Comparison of ENCODE assay signal across 24 cellular contexts in the genomic region with DNA sequence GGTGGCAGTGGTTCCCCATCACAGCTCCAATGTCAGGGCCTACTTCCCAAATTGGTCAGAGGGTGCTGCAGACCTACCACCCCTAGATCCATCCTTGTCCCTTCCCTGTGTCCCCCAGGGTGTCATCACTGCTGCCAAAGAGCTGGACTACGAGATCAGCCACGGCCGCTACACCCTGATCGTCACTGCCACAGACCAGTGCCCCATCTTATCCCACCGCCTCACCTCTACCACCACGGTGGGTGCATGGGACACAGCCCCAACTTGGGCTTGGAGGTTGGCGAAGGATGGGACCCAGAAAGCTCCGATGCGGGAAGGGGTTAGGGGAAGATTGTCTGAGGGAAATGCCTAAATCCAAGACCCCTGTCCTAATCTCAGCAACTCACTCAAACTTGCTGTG. TPM values are rescaled to one million over a fixed set of nuclear protein-coding genes. Genes with fewer than 3 reads are reported as not detected.
"Had no signal": no experiment of that assay in that cellular context is flagged by ENCODE, and none has a peak within 500 bp of the region (broad histone marks: within the 10 kb centered on the region; RNA-seq: fewer than 3 reads in every experiment).

No MANE protein-coding gene starts in this region.

- H3K9me3 ChIP-seq: gastrocnemius medialis, left lung, lower lobe of right lung, thoracic aorta, tibial nerve, upper lobe of left lung had no signal

- H3K4me3 Mint-ChIP-seq: natural killer cell; stimulated activated naive B cell treated with anti-CD40 and anti-IgM and Interleukin-4, amounts not matched to agents 10 μg/mL and 1 μg/mL and 100 μg/mL, for 72 hours; stimulated activated naive CD8-positive, alpha-beta T cell treated with anti-CD3 and anti-CD28 coated beads, Interleukin-15, Interleukin-2, amounts not matched to agents 100 ng/mL and 50 ng/mL, for 24 hours had no signal

- H3K36me3 Mint-ChIP-seq: natural killer cell had no signal

- H3K27ac ChIP-seq: dorsolateral prefrontal cortex, gastrocnemius medialis, lower lobe of right lung, parathyroid adenoma, skin epidermis, thoracic aorta, tibial nerve, upper lobe of left lung had no signal

- H3K4me3 ChIP-seq: dorsolateral prefrontal cortex, gastrocnemius medialis, left lung, lower lobe of right lung, skin epidermis, thoracic aorta, tibial nerve, upper lobe of left lung had no signal

- H3K27me3 ChIP-seq: gastrocnemius medialis, left lung, tibial nerve, upper lobe of left lung had no signal

- H3K27ac Mint-ChIP-seq: natural killer cell; progenitor cell of endocrine pancreas; stimulated activated naive B cell treated with anti-CD40 and anti-IgM and Interleukin-4, amounts not matched to agents 10 μg/mL and 1 μg/mL and 100 μg/mL, for 72 hours; stimulated activated naive CD8-positive, alpha-beta T cell treated with anti-CD3 and anti-CD28 coated beads, Interleukin-15, Interleukin-2, amounts not matched to agents 100 ng/mL and 50 ng/mL, for 24 hours had no signal

- H3K9ac ChIP-seq: parathyroid adenoma had no signal

- H3K36me3 ChIP-seq: gastrocnemius medialis, left lung, lower lobe of right lung, thoracic aorta, tibial nerve, upper lobe of left lung had no signal

- H3K9me3 Mint-ChIP-seq: natural killer cell; stimulated activated naive CD8-positive, alpha-beta T cell treated with anti-CD3 and anti-CD28 coated beads, Interleukin-15, Interleukin-2, amounts not matched to agents 100 ng/mL and 50 ng/mL, for 24 hours had no signal

- FAIRE-seq: colon, keratinocyte, urothelium cell line had no signal

- H3K27me3 Mint-ChIP-seq: stimulated activated naive CD8-positive, alpha-beta T cell treated with anti-CD3 and anti-CD28 coated beads, Interleukin-15, Interleukin-2, amounts not matched to agents 100 ng/mL and 50 ng/mL, for 24 hours had no signal

- ATAC-seq: gastrocnemius medialis; left lung; lower lobe of right lung; natural killer cell; stimulated activated naive B cell treated with anti-CD40 and anti-IgM and Interleukin-4, amounts not matched to agents 10 μg/mL and 1 μg/mL and 100 μg/mL, for 72 hours had no signal

- DNase-seq: cerebellar nuclear complex; dorsolateral prefrontal cortex; effector CD4-positive, alpha-beta T cell; foreskin fibroblast; gastrocnemius medialis; head of caudate nucleus; left lung; lower lobe of right lung; natural killer cell; stimulated activated CD4-positive, alpha-beta T cell treated with anti-CD3 and anti-CD28 coated beads, Interleukin-15, amount 100 ng/mL, for 24 hours; stimulated activated CD4-positive, alpha-beta T cell treated with anti-CD3 and anti-CD28 coated beads, Interleukin-2, amount 100 ng/mL, for 48 hours; stimulated activated naive B cell treated with anti-CD40 and anti-IgM and Interleukin-4, amounts not matched to agents 10 μg/mL and 1 μg/mL and 100 μg/mL, for 72 hours; upper lobe of left lung had no signal

RNA-seq across cellular contexts. Expression of gene VSIR, which starts 4.8 kb away (rescaled TPM):
- polyA plus RNA-seq: neural cell had no signal

RNA-seq across cellular contexts. Expression of gene C10orf105, which starts 58.5 kb away (rescaled TPM):
- total RNA-seq: gastrocnemius medialis, glomerular endothelial cell, progenitor cell of endocrine pancreas had no signal
- polyA plus RNA-seq: keratinocyte had no signal
